In the genomic region with DNA sequence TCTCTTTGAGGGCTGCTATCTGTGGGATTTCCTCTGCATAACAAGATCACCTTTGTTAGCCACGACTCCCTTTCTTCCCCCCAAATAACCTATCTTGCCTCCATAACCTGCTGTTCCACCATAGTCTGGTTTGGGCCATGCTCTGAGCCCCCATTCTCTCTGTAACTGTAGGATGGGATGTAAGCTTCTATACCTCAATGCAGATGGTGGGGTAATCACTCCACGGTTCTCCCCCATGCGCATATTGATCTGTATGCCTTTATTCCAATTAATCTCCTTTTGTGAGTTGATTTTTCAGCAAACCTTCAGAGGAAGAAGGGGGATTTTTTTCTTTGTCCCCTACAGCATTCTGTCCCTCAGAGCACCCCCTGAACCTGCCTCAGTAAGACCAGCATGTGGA, we compare ENCODE assay signal across 18 cellular contexts.
"Had no signal": no experiment of that assay in that cellular context is flagged by ENCODE, and none has a peak within 500 bp of the region (broad histone marks: within the 10 kb centered on the region; RNA-seq: fewer than 3 reads in every experiment).

No MANE protein-coding gene starts in this region.

- H3K9me3 Mint-ChIP-seq: activated T-helper 17 cell treated with anti-CD3 and anti-CD28 coated beads, Interleukin-2, amount 50 U/mL, for 72 hours; natural killer cell treated with Interleukin-12 subunit alpha and Interleukin-12 subunit beta and Interleukin-15 and Interleukin-18, amount 100 ng/mL, for 72 hours; stimulated activated memory B cell treated with anti-CD40 and anti-IgM and Interleukin-4, amounts not matched to agents 10 μg/mL and 1 μg/mL and 100 μg/mL, for 72 hours had no signal

- H3K27ac Mint-ChIP-seq: activated naive CD8-positive, alpha-beta T cell treated with anti-CD3 and anti-CD28 coated beads for 36 hours; activated T-helper 17 cell treated with anti-CD3 and anti-CD28 coated beads, Interleukin-2, amount 50 U/mL, for 72 hours; natural killer cell treated with Interleukin-12 subunit alpha and Interleukin-12 subunit beta and Interleukin-15 and Interleukin-18, amount 100 ng/mL, for 72 hours; stimulated activated memory B cell treated with anti-CD40 and anti-IgM and Interleukin-4, amounts not matched to agents 10 μg/mL and 1 μg/mL and 100 μg/mL, for 72 hours had no signal

- DNase-seq: activated CD4-positive, alpha-beta T cell treated with anti-CD3 and anti-CD28 coated beads, Interleukin-2, amount 50 U/mL, for 1 hour; activated naive CD8-positive, alpha-beta T cell treated with anti-CD3 and anti-CD28 coated beads for 36 hours; amniotic stem cell; dermis blood vessel endothelial cell; effector memory CD4-positive, alpha-beta T cell; hypothalamus; lower lobe of right lung; nucleus accumbens; stimulated activated CD4-positive, alpha-beta T cell treated with anti-CD3 and anti-CD28 coated beads, Interleukin-4, amount 100 ng/mL, for 4 hours; T-helper 1 cell; T-helper 9 cell; uterus had no signal

- H3K4me1 ChIP-seq: uterus had no signal

- H3K27ac ChIP-seq: cardiac muscle cell, lower lobe of right lung, spleen, thoracic aorta, uterus had no signal

- H3K4me1 Mint-ChIP-seq: stimulated activated memory B cell treated with anti-CD40 and anti-IgM and Interleukin-4, amounts not matched to agents 10 μg/mL and 1 μg/mL and 100 μg/mL, for 72 hours had no signal

- H3K4me3 ChIP-seq: cardiac muscle cell, lower lobe of right lung, spleen, thoracic aorta, uterus had no signal

- H3K36me3 Mint-ChIP-seq: activated naive CD8-positive, alpha-beta T cell treated with anti-CD3 and anti-CD28 coated beads for 36 hours; natural killer cell treated with Interleukin-12 subunit alpha and Interleukin-12 subunit beta and Interleukin-15 and Interleukin-18, amount 100 ng/mL, for 72 hours; stimulated activated memory B cell treated with anti-CD40 and anti-IgM and Interleukin-4, amounts not matched to agents 10 μg/mL and 1 μg/mL and 100 μg/mL, for 72 hours had no signal

- H3K27me3 Mint-ChIP-seq: activated naive CD8-positive, alpha-beta T cell treated with anti-CD3 and anti-CD28 coated beads for 36 hours; activated T-helper 17 cell treated with anti-CD3 and anti-CD28 coated beads, Interleukin-2, amount 50 U/mL, for 72 hours; natural killer cell treated with Interleukin-12 subunit alpha and Interleukin-12 subunit beta and Interleukin-15 and Interleukin-18, amount 100 ng/mL, for 72 hours; stimulated activated memory B cell treated with anti-CD40 and anti-IgM and Interleukin-4, amounts not matched to agents 10 μg/mL and 1 μg/mL and 100 μg/mL, for 72 hours had no signal

- H3K36me3 ChIP-seq: cardiac muscle cell, lower lobe of right lung, spleen, thoracic aorta, uterus had no signal

- H3K9me3 ChIP-seq: lower lobe of right lung, spleen, thoracic aorta, uterus had no signal

- H3K4me3 Mint-ChIP-seq: activated naive CD8-positive, alpha-beta T cell treated with anti-CD3 and anti-CD28 coated beads for 36 hours; activated T-helper 17 cell treated with anti-CD3 and anti-CD28 coated beads, Interleukin-2, amount 50 U/mL, for 72 hours; natural killer cell treated with Interleukin-12 subunit alpha and Interleukin-12 subunit beta and Interleukin-15 and Interleukin-18, amount 100 ng/mL, for 72 hours; stimulated activated memory B cell treated with anti-CD40 and anti-IgM and Interleukin-4, amounts not matched to agents 10 μg/mL and 1 μg/mL and 100 μg/mL, for 72 hours had no signal

- H3K27me3 ChIP-seq: cardiac muscle cell had no signal
